In genomic region chr1:116152577-116152943, GRCh38 we compare ENCODE assay signal across 8 cellular contexts. TPM values are rescaled to one million over a fixed set of nuclear protein-coding genes. Genes with fewer than 3 reads are reported as not detected.
DNase-seq lines count a peak whose midpoint lies in the region; ATAC-seq and TF ChIP-seq lines count a peak whose summit lies in the region.

No MANE protein-coding gene starts in this region.

- ATAC-seq in HG02885 (IDR thresholded peaks at IDR 0.05; ENCODE audit: poor library complexity, unreplicated experiment) (no peak), omental fat pad (ENCODE audit: low FRiP score) (no peak)

- H3K27ac ChIP-seq in effector memory CD4-positive, alpha-beta T cell (ENCODE audit: insufficient read depth, low read length, poor library complexity, severe bottlenecking), result peak overlapping the region; percentile 31

- H3K9me3 Mint-ChIP-seq in nephron progenitor cell, result peaks cover 4% of the 10 kb centered on the region

- H3K4me3 Mint-ChIP-seq in nephron progenitor cell, result peak overlapping the region; percentile 73

- no peaks in the 10 kb centered on the region for H3K27me3 ChIP-seq in MG63
- H3K27me3 ChIP-seq in effector memory CD4-positive, alpha-beta T cell (replicated peaks; ENCODE audit: control insufficient read depth, insufficient read depth, low read length, poor library complexity, severe bottlenecking), result no peaks in the 10 kb centered on the region

- H3K36me3 Mint-ChIP-seq in nephron progenitor cell (ENCODE audit: low read depth), result no peaks in the 10 kb centered on the region

- no peaks in the 10 kb centered on the region for H3K9me3 ChIP-seq in MG63
- no peaks in the 10 kb centered on the region for H3K9me3 ChIP-seq in effector memory CD4-positive, alpha-beta T cell (ENCODE audit: control insufficient read depth, low read length)

- no peaks in the 10 kb centered on the region for H3K36me3 ChIP-seq in MG63
- no peaks in the 10 kb centered on the region for H3K36me3 ChIP-seq in effector memory CD4-positive, alpha-beta T cell (ENCODE audit: control insufficient read depth, insufficient read depth, low read length)

- DNase-seq in AG10803 (ENCODE audit: low read depth) (no peak), MG63 (no peak), nephron progenitor cell (no peak), NCI-H187 (lab: John Stamatoyannopoulos, UW) (no peak), medulla oblongata (ENCODE audit: extremely low spot score) (no peak), omental fat pad (ENCODE audit: low spot score) (no peak)
- no peak for DNase-seq in effector memory CD4-positive, alpha-beta T cell

- H3K4me3 ChIP-seq in AG10803 (ENCODE audit: low read length), result peak overlapping the region; percentile 58
- peak overlapping the region; percentile 44 for H3K4me3 ChIP-seq in MG63
- H3K4me3 ChIP-seq in effector memory CD4-positive, alpha-beta T cell (ENCODE audit: insufficient read depth, low read depth, low read length, poor library complexity, severe bottlenecking), result peak overlapping the region; percentile 48

- TF ChIP-seq CTCF in AG10803 (conservative IDR thresholded peaks at IDR 0.05; ENCODE audit: low read length) (no peak), nephron progenitor cell (IDR thresholded peaks at IDR 0.05) (no peak), omental fat pad (IDR thresholded peaks at IDR 0.05) (no peak)

- no peak overlapping the region for H3K27ac Mint-ChIP-seq in nephron progenitor cell

- peaks cover 12% of the 10 kb centered on the region for H3K4me1 ChIP-seq in effector memory CD4-positive, alpha-beta T cell (ENCODE audit: control insufficient read depth, insufficient read depth, low read length, poor library complexity, severe bottlenecking)

- H3K4me1 Mint-ChIP-seq in nephron progenitor cell, result peaks cover 9% of the 10 kb centered on the region

- peaks cover 8% of the 10 kb centered on the region for H3K27me3 Mint-ChIP-seq in nephron progenitor cell (ENCODE audit: low read depth, poor library complexity)

RNA-seq across cellular contexts. Expression of gene MAB21L3, which starts 41.4 kb away (rescaled TPM):
- total RNA-seq in MG63 (2014; rRNA removed; shearing (Covaris generic); ENCODE audit: low replicate concordance), result 1.3 TPM in 1 of 2 replicates, not detected in the other
- total RNA-seq in omental fat pad, result 1 to 10 TPM in 1 of 4 donors, under 1 TPM in 2, not detected in 1; 0.19 to 4.6 (median 0.37) TPM
